ENCODE assay signal across 8 cellular contexts in genomic region chr1:206658264-206658980, GRCh38. TPM values are rescaled to one million over a fixed set of nuclear protein-coding genes. Genes with fewer than 3 reads are reported as not detected.
A peak's percentile ranks its signal among the peaks of the same experiment; 100 is the strongest.
DNase-seq lines count a peak whose midpoint lies in the region; ATAC-seq and TF ChIP-seq lines count a peak whose summit lies in the region.

No MANE protein-coding gene starts in this region.

- no peaks in the 10 kb centered on the region for H3K9me2 ChIP-seq in OCI-LY1 (ENCODE audit: low read depth, low read length)

- intact Hi-C loops in prostate gland (cut with DNase I) = no loop called here

- TF ChIP-seq CTCF in 22Rv1 (IDR thresholded peaks at IDR 0.05) (peak; percentile 89), OCI-LY1 (IDR thresholded peaks at IDR 0.05; ENCODE audit: low read length) (peak; percentile 92), prostate gland (IDR thresholded peaks at IDR 0.05) (peak in 1 of 4 experiments; percentile 6)

- H2AFZ ChIP-seq in OCI-LY1 (ENCODE audit: low read length) = no peak overlapping the region

- H3F3A ChIP-seq in OCI-LY1 (ENCODE audit: insufficient read depth, low read length) = no peaks in the 10 kb centered on the region

- DNase-seq in GM19238 (ENCODE audit: insufficient read length, low spot score) (peak; percentile 66), hepatic stellate cell (ENCODE audit: low spot score) (peak; percentile 76), prostate gland (ENCODE audit: low spot score) (no peak)
- peak; percentile 20 for DNase-seq in activated gamma-delta T cell treated with anti-CD3 and anti-CD28 coated beads, Interleukin-2, amount 50 U/mL, for 16 hours (ENCODE audit: low read depth)
- DNase-seq in stimulated activated CD4-positive, alpha-beta T cell treated with anti-CD3 and anti-CD28 coated beads, Interleukin-4, amount 100 ng/mL, for 24 hours = peak; percentile 61

- ATAC-seq in HG02588 (IDR thresholded peaks at IDR 0.05; ENCODE audit: unreplicated experiment) = no peak

- no peak overlapping the region for H3K9ac ChIP-seq in OCI-LY1 (ENCODE audit: low read length)

- no peak for TF ChIP-seq POLR2A in prostate gland (IDR thresholded peaks at IDR 0.05)

- no peaks in the 10 kb centered on the region for H3K79me2 ChIP-seq in OCI-LY1 (ENCODE audit: insufficient read depth, low read length)

- no peaks in the 10 kb centered on the region for H3K27me3 ChIP-seq in OCI-LY1 (ENCODE audit: insufficient read depth, low read length)
- H3K27me3 ChIP-seq in prostate gland (replicated peaks; ENCODE audit: insufficient read depth) = no peaks in the 10 kb centered on the region

- H3K4me1 ChIP-seq in OCI-LY1 (ENCODE audit: insufficient read depth, low read length, severe bottlenecking) (peaks cover 6% of the 10 kb centered on the region), prostate gland (replicated peaks) (no peaks in the 10 kb centered on the region)

- peak overlapping the region; percentile 43 for H3K4me2 ChIP-seq in OCI-LY1 (ENCODE audit: low read length)

- H3K9me3 ChIP-seq in OCI-LY1 (ENCODE audit: low read length) (no peaks in the 10 kb centered on the region), prostate gland (no peaks in the 10 kb centered on the region)

- H4K20me1 ChIP-seq in OCI-LY1 (ENCODE audit: insufficient read depth, low read length) = no peaks in the 10 kb centered on the region

- no peaks in the 10 kb centered on the region for H3K36me3 ChIP-seq in OCI-LY1 (ENCODE audit: insufficient read depth, low read length)
- H3K36me3 ChIP-seq in prostate gland = no peaks in the 10 kb centered on the region

- WGBS in prostate gland = 42% methylated on average over 22 of the region's 22 CpGs

- H3K27ac ChIP-seq in 22Rv1 (no peak overlapping the region), OCI-LY1 (ENCODE audit: low read depth, low read length, poor library complexity, severe bottlenecking) (no peak overlapping the region), prostate gland (no peak overlapping the region)

- H3K4me3 ChIP-seq in OCI-LY1 (ENCODE audit: low read depth, low read length, poor library complexity, severe bottlenecking) = no peak overlapping the region
- no peak overlapping the region for H3K4me3 ChIP-seq in prostate gland

RNA-seq across cellular contexts. Expression of gene DYRK3, which starts 23.1 kb away (rescaled TPM):
- 1 to 10 TPM; 2.6 to 9.7 TPM for total RNA-seq in prostate gland

RNA-seq across cellular contexts. Expression of gene MAPKAPK2, which starts 26.3 kb away (rescaled TPM):
- 10 to 100 TPM; 27.1 to 67.0 TPM for total RNA-seq in prostate gland

RNA-seq across cellular contexts. Expression of gene EIF2D, which starts 46.2 kb away (rescaled TPM):
- total RNA-seq in prostate gland = 10 to 100 TPM; 42.8 to 60.2 TPM
